ENCODE assay signal across 15 cellular contexts in genomic region chr15:75091814-75092213, GRCh38.
DNase-seq lines count a peak whose midpoint lies in the region; ATAC-seq and TF ChIP-seq lines count a peak whose summit lies in the region.
"Had no signal": no experiment of that assay in that cellular context is flagged by ENCODE, and none has a peak within 500 bp of the region (broad histone marks: within the 10 kb centered on the region; RNA-seq: fewer than 3 reads in every experiment).

No MANE protein-coding gene starts in this region.

- POLR2A ChIA-PET in HEK293T (lab: Yijun Ruan, JAX), result interaction anchor here (0.8 to 1.0 kb wide), 2 partner anchors 16 to 25 kb away, joined by 3 read pairs; no protein-coding TSS in a partner anchor

- CTCF ChIA-PET in HEK293T (lab: Yijun Ruan, JAX), result interaction anchor here (0.7 to 1.5 kb wide), 2 partner anchors 26 to 112 kb away, joined by 3 to 5 read pairs; no protein-coding TSS in a partner anchor

- peak; percentile 24 for DNase-seq in stimulated activated CD4-positive, alpha-beta T cell treated with anti-CD3 and anti-CD28 coated beads, Interleukin-15, amount 100 ng/mL, for 24 hours
- DNase-seq in stimulated activated CD4-positive, alpha-beta T cell treated with anti-CD3 and anti-CD28 coated beads, Interleukin-1b, Interleukin-23, amount 100 ng/mL, for 48 hours, result no peak
- DNase-seq in NAMALWA (ENCODE audit: low spot score), result peak; percentile 15
- DNase-seq in NCI-H748 treated with DMSO at 0.1 percent for 48 hours (lab: John Stamatoyannopoulos, UW), result no peak
- DNase-seq in HEK293T (ENCODE audit: extremely low spot score), result no peak
- DNase-seq in HuH-7 (ENCODE audit: low spot score), result no peak
- DNase-seq: activated naive CD4-positive, alpha-beta T cell treated with anti-CD3 and anti-CD28 coated beads for 36 hours; brain microvascular endothelial cell; foreskin melanocyte; NCI-H1092; NCI-H524; SHP77 treated with DMSO at 0.1 percent for 48 hours; stomach had no signal

- peak; percentile 82 for ATAC-seq in esophagus mucosa
- ATAC-seq: WTC11 had no signal

TF ChIP-seq in HEK293T, 16 proteins besides CTCF, POLR2A, EP300 and RAD21:
- TF ChIP-seq SP1 (IDR thresholded peaks at IDR 0.05), result no peak
- no peak for TF ChIP-seq LEF1 (IDR thresholded peaks at IDR 0.05; ENCODE audit: borderline replicate concordance)
- TF ChIP-seq ELF4 (IDR thresholded peaks at IDR 0.05), result no peak
- TF ChIP-seq FOXM1 (IDR thresholded peaks at IDR 0.05; ENCODE audit: borderline replicate concordance), result no peak
- no peak for TF ChIP-seq ZNF384 (IDR thresholded peaks at IDR 0.05)
- no peak for TF ChIP-seq HDGF (IDR thresholded peaks at IDR 0.05; ENCODE audit: borderline replicate concordance)
- no peak for TF ChIP-seq PKNOX1 (IDR thresholded peaks at IDR 0.05)
- no peak for TF ChIP-seq NFRKB (IDR thresholded peaks at IDR 0.05)
- TF ChIP-seq L3MBTL2 (conservative IDR thresholded peaks at IDR 0.05), result no peak
- no peak for TF ChIP-seq SUZ12 (IDR thresholded peaks at IDR 0.05)
- TF ChIP-seq CTBP1 (IDR thresholded peaks at IDR 0.05; ENCODE audit: borderline replicate concordance), result no peak
- TF ChIP-seq FOXA1 (IDR thresholded peaks at IDR 0.05), result no peak
- TF ChIP-seq TARDBP (IDR thresholded peaks at IDR 0.05), result no peak
- TF ChIP-seq ARNT (IDR thresholded peaks at IDR 0.05), result no peak
- TF ChIP-seq BHLHE40 (IDR thresholded peaks at IDR 0.05; ENCODE audit: borderline replicate concordance), result no peak
- no peak for TF ChIP-seq FOXK2 (IDR thresholded peaks at IDR 0.05)

Comparison
In these comparisons a context has a peak if more than half of its experiments do, and no peak if none do; other contexts are left out.
1. DNase-seq: peak in stimulated activated CD4-positive, alpha-beta T cell treated with anti-CD3 and anti-CD28 coated beads, Interleukin-15, amount 100 ng/mL, for 24 hours (single experiment) and NAMALWA (single experiment); none in stimulated activated CD4-positive, alpha-beta T cell treated with anti-CD3 and anti-CD28 coated beads, Interleukin-1b, Interleukin-23, amount 100 ng/mL, for 48 hours (single experiment), NCI-H748 treated with DMSO at 0.1 percent for 48 hours (single experiment), HEK293T (single experiment) and HuH-7 (single experiment).